In the genomic region with DNA sequence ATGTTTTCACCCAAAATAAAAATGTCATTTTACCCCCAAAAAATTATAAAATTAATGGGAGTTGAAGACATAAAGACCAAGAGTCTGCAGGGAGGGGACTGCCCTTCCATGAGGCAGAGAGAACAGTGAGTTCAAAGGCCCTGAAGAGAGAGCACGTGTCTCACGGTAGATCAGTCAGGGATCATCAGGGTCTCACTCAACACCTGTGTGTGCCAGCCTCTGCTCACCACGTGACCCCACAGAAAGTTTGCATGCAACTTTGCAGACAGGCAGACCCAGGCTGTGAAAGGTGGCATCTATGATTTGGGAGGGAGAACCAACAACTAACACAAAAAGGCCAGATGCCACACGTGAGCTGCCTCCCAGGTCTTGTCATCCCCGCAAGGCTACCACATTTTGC, we compare ENCODE assay signal across 17 cellular contexts. TPM values are rescaled to one million over a fixed set of nuclear protein-coding genes. Genes with fewer than 3 reads are reported as not detected.
A peak's percentile ranks its signal among the peaks of the same experiment; 100 is the strongest.
DNase-seq lines count a peak whose midpoint lies in the region; ATAC-seq, FAIRE-seq and TF ChIP-seq lines count a peak whose summit lies in the region.
"Had no signal": no experiment of that assay in that cellular context is flagged by ENCODE, and none has a peak within 500 bp of the region (broad histone marks: within the 10 kb centered on the region; RNA-seq: fewer than 3 reads in every experiment).

No MANE protein-coding gene starts in this region.

- peaks cover 20% of the 10 kb centered on the region for H3K4me1 Mint-ChIP-seq in WTC11
- peaks cover 48% of the 10 kb centered on the region for H3K4me1 Mint-ChIP-seq in memory B cell
- peaks cover 13% of the 10 kb centered on the region for H3K4me1 Mint-ChIP-seq in CD14-positive monocyte
- H3K4me1 Mint-ChIP-seq in endothelial cell (ENCODE audit: unreplicated experiment) = no peaks in the 10 kb centered on the region

- peak; percentile 5 for FAIRE-seq in GM12891 (lab: Jason Lieb, UNC)
- FAIRE-seq: A549 had no signal

- H3K27ac Mint-ChIP-seq in WTC11 (no peak overlapping the region), memory B cell (no peak overlapping the region), CD14-positive monocyte (no peak overlapping the region), endothelial cell (ENCODE audit: unreplicated experiment) (no peak overlapping the region)
- H3K27ac Mint-ChIP-seq: CD4-positive, alpha-beta memory T cell had no signal

- ATAC-seq in WTC11 = no peak
- peak; percentile 75 for ATAC-seq in memory B cell (ENCODE audit: low read depth)
- ATAC-seq in GM21825 (IDR thresholded peaks at IDR 0.05; ENCODE audit: unreplicated experiment) = no peak
- ATAC-seq: A549, Right ventricle myocardium inferior had no signal

- DNase-seq in GM12891 (ENCODE audit: insufficient read length, low spot score) (no peak), NAMALWA (ENCODE audit: low spot score) (peak; percentile 44), WTC11 (ENCODE audit: low spot score) (no peak), memory B cell (ENCODE audit: low spot score in 2 of 2) (no peak), CD14-positive monocyte (ENCODE audit: low spot score) (no peak), NCI-H2227 (lab: John Stamatoyannopoulos, UW; ENCODE audit: unreplicated experiment) (no peak), endothelial cell (ENCODE audit: low spot score) (no peak)
- DNase-seq: Calu3; CD4-positive, alpha-beta memory T cell; DMS53; EL; GM23248; HCEC 1CT; SW 1271 had no signal

- no peak for TF ChIP-seq POLR2A in GM12891 (IDR thresholded peaks at IDR 0.05; ENCODE audit: low read depth, low read length)

- intact Hi-C loops in CD14-positive monocyte (cut with micrococcal nuclease) = no loop called here

- H3K9me3 Mint-ChIP-seq in WTC11 (peaks cover 18% of the 10 kb centered on the region), memory B cell (peaks cover 2% of the 10 kb centered on the region), CD14-positive monocyte (peaks cover 0 to 6% (median 3%) of the 10 kb centered on the region in 7 donors), endothelial cell (ENCODE audit: unreplicated experiment) (no peaks in the 10 kb centered on the region)

- TF ChIP-seq CTCF in WTC11 (IDR thresholded peaks at IDR 0.05) = no peak
- no peak for TF ChIP-seq CTCF in CD14-positive monocyte (IDR thresholded peaks at IDR 0.05)
- TF ChIP-seq CTCF in endothelial cell (IDR thresholded peaks at IDR 0.05; ENCODE audit: unreplicated experiment) = no peak

- CTCF ChIA-PET in WTC11 (lab: Charles Lee) = no interaction called here

- POLR2A ChIA-PET in WTC11 (lab: Charles Lee) = no interaction called here

- H3K4me3 Mint-ChIP-seq in WTC11 = no peak overlapping the region
- no peak overlapping the region for H3K4me3 Mint-ChIP-seq in memory B cell
- H3K4me3 Mint-ChIP-seq in CD14-positive monocyte = no peak overlapping the region
- no peak overlapping the region for H3K4me3 Mint-ChIP-seq in endothelial cell (ENCODE audit: unreplicated experiment)
- H3K4me3 Mint-ChIP-seq: CD4-positive, alpha-beta memory T cell had no signal

- no peaks in the 10 kb centered on the region for H3K27me3 Mint-ChIP-seq in WTC11 (ENCODE audit: low read depth)
- H3K27me3 Mint-ChIP-seq in memory B cell = no peaks in the 10 kb centered on the region
- H3K27me3 Mint-ChIP-seq in CD14-positive monocyte (ENCODE audit: low read depth in 3 of 3) = peaks cover 2 to 6% (median 3%) of the 10 kb centered on the region in 3 donors
- peaks cover 1% of the 10 kb centered on the region for H3K27me3 Mint-ChIP-seq in endothelial cell (ENCODE audit: unreplicated experiment)

- H3K36me3 Mint-ChIP-seq in WTC11 = peaks cover 3% of the 10 kb centered on the region; the same call in 1 of the 2 replicates
- H3K36me3 Mint-ChIP-seq in memory B cell = peaks cover 21% of the 10 kb centered on the region
- H3K36me3 Mint-ChIP-seq in CD14-positive monocyte = peaks cover 18 to 19% of the 10 kb centered on the region in 2 donors
- H3K36me3 Mint-ChIP-seq in endothelial cell (ENCODE audit: low read depth, unreplicated experiment) = no peaks in the 10 kb centered on the region
- H3K36me3 Mint-ChIP-seq: CD4-positive, alpha-beta memory T cell had no signal

TF ChIP-seq in GM12891, 5 proteins besides CTCF, POLR2A, EP300 and RAD21:
- TF ChIP-seq PAX5 (IDR thresholded peaks at IDR 0.05; ENCODE audit: insufficient read depth, low read length, severe bottlenecking) = no peak
- no peak for TF ChIP-seq TAF1 (IDR thresholded peaks at IDR 0.05; ENCODE audit: low read depth, low read length)
- no peak for TF ChIP-seq POLR2AphosphoS5 (IDR thresholded peaks at IDR 0.05; ENCODE audit: low read depth, low read length)
- TF ChIP-seq SPI1 (IDR thresholded peaks at IDR 0.05; ENCODE audit: low read depth, low read length) = no peak
- no peak for TF ChIP-seq POU2F2 (IDR thresholded peaks at IDR 0.05; ENCODE audit: low read depth, low read length)

TF ChIP-seq in WTC11, 78 proteins besides CTCF, POLR2A, EP300 and RAD21:
- no peak for TF ChIP-seq GTF2I (CRISPR knock-in tag; conservative IDR thresholded peaks at IDR 0.05)
- TF ChIP-seq, protein P1, sequence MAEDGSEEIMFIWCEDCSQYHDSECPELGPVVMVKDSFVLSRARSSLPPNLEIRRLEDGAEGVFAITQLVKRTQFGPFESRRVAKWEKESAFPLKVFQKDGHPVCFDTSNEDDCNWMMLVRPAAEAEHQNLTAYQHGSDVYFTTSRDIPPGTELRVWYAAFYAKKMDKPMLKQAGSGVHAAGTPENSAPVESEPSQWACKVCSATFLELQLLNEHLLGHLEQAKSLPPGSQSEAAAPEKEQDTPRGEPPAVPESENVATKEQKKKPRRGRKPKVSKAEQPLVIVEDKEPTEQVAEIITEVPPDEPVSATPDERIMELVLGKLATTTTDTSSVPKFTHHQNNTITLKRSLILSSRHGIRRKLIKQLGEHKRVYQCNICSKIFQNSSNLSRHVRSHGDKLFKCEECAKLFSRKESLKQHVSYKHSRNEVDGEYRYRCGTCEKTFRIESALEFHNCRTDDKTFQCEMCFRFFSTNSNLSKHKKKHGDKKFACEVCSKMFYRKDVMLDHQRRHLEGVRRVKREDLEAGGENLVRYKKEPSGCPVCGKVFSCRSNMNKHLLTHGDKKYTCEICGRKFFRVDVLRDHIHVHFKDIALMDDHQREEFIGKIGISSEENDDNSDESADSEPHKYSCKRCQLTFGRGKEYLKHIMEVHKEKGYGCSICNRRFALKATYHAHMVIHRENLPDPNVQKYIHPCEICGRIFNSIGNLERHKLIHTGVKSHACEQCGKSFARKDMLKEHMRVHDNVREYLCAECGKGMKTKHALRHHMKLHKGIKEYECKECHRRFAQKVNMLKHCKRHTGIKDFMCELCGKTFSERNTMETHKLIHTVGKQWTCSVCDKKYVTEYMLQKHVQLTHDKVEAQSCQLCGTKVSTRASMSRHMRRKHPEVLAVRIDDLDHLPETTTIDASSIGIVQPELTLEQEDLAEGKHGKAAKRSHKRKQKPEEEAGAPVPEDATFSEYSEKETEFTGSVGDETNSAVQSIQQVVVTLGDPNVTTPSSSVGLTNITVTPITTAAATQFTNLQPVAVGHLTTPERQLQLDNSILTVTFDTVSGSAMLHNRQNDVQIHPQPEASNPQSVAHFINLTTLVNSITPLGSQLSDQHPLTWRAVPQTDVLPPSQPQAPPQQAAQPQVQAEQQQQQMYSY (CRISPR knock-in tag; IDR thresholded peaks at IDR 0.05) = 0 out of 2 replicates have a peak, but pooled peaks have one; percentile 28

RNA-seq across cellular contexts. Expression of a gene that starts 33.1 kb away (rescaled TPM):
- polyA plus RNA-seq in GM12891 (2012; ENCODE audit: low read depth, missing spikeins) = 15.1 TPM
- total RNA-seq in WTC11 (2021) = 10.4 to 12.2 TPM (median 10.8 TPM) in 3 replicates
- 10 to 100 TPM; 23.2 to 33.7 TPM for polyA plus RNA-seq in CD14-positive monocyte
- 0.46 TPM for total RNA-seq in endothelial cell (ENCODE audit: unreplicated experiment)
